ENCODE assay signal across 30 cellular contexts in the genomic region with DNA sequence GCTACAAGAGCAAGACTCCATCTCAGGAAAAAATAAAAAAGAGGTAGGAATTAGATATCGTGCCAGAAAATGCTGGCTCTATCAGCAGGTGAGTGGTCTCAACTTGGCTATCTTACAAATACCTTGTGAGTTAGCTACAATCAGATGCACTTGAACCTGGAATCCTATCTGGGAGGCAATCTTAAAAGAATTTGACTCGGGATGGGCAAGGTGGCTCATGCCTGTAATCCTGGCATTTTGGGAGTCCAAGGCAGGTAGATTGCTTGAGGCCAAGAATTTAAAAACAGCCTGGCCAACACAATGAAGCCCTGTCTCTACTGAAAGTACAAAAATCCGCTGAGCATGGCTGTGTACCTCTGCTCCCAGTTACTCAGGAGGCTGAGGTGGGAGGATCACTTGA. TPM values are rescaled to one million over a fixed set of nuclear protein-coding genes. Genes with fewer than 3 reads are reported as not detected.
"Had no signal": no experiment of that assay in that cellular context is flagged by ENCODE, and none has a peak within 500 bp of the region (broad histone marks: within the 10 kb centered on the region; RNA-seq: fewer than 3 reads in every experiment).

No MANE protein-coding gene starts in this region.

- H3K4me1 ChIP-seq: stomach, suprapubic skin, testis, thyroid gland, tibial artery, tibial nerve, transverse colon, upper lobe of left lung, upper lobe of right lung, uterus, vagina had no signal

- H3K27me3 ChIP-seq: testis, thyroid gland, tibial artery, tibial nerve, transverse colon, upper lobe of left lung, upper lobe of right lung, uterus, vagina had no signal

- H3K27ac ChIP-seq: stomach, suprapubic skin, testis, thoracic aorta, thyroid gland, tibial artery, tibial nerve, transverse colon, upper lobe of left lung, upper lobe of right lung, uterus, vagina had no signal

- DNase-seq: stimulated activated CD4-positive, alpha-beta T cell treated with anti-CD3 and anti-CD28 coated beads, Interleukin-2, amount 100 ng/mL, for 48 hours; stimulated activated CD4-positive, alpha-beta T cell treated with anti-CD3 and anti-CD28 coated beads, Interleukin-4, amount 100 ng/mL, for 1 hour; stimulated activated CD4-positive, alpha-beta T cell treated with anti-CD3 and anti-CD28 coated beads, Interleukin-4, amount 100 ng/mL, for 24 hours; stimulated activated CD4-positive, alpha-beta T cell treated with anti-CD3 and anti-CD28 coated beads, Interleukin-4, amount 100 ng/mL, for 4 hours; stimulated activated CD8-positive, alpha-beta memory T cell treated with anti-CD3 and anti-CD28 coated beads, Interleukin-4, amount 100 ng/mL, for 48 hours; stimulated activated naive B cell treated with anti-CD40 and anti-IgM and Interleukin-4, amounts not matched to agents 10 μg/mL and 1 μg/mL and 100 μg/mL, for 72 hours; stimulated activated naive CD4-positive, alpha-beta T cell; stimulated activated naive CD4-positive, alpha-beta T cell treated with Interleukin-2 at 50 U/mL for 16 hours; stimulated activated naive CD8-positive, alpha-beta T cell treated with anti-CD3 and anti-CD28 coated beads, Interleukin-15, amount 100 ng/mL, for 72 hours; stimulated activated naive CD8-positive, alpha-beta T cell treated with anti-CD3 and anti-CD28 coated beads, Interleukin-15, Interleukin-2, amounts not matched to agents 100 U/mL and 50 U/mL, for 24 hours; stomach; substantia nigra; testis; thyroid gland; tibial artery; transverse colon; upper lobe of left lung; upper lobe of right lung; uterus had no signal

- FAIRE-seq: urothelium cell line had no signal

- ATAC-seq: stimulated activated effector memory CD8-positive, alpha-beta T cell treated with anti-CD3 and anti-CD28 coated beads, Interleukin-12 subunit alpha, Interleukin-12 subunit beta, amount 100 ng/mL, for 72 hours; stimulated activated memory B cell treated with anti-CD40 and anti-IgM and Interleukin-4, amounts not matched to agents 10 μg/mL and 1 μg/mL and 100 μg/mL, for 72 hours; stimulated activated naive B cell treated with anti-CD40 and anti-IgM and Interleukin-4, amounts not matched to agents 10 μg/mL and 1 μg/mL and 100 μg/mL, for 72 hours; stimulated activated naive CD8-positive, alpha-beta T cell treated with anti-CD3 and anti-CD28 coated beads, Interleukin-15, amount 100 ng/mL, for 72 hours; stimulated activated naive CD8-positive, alpha-beta T cell treated with anti-CD3 and anti-CD28 coated beads, Interleukin-15, Interleukin-2, amounts not matched to agents 100 U/mL and 50 U/mL, for 24 hours; upper lobe of right lung had no signal

- H3K9me3 ChIP-seq: suprapubic skin, testis, thoracic aorta, thyroid gland, tibial artery, transverse colon, upper lobe of left lung, upper lobe of right lung, uterus, vagina had no signal

- H3K36me3 ChIP-seq: suprapubic skin, thoracic aorta, thyroid gland, tibial artery, tibial nerve, transverse colon, upper lobe of left lung, upper lobe of right lung, uterus, vagina had no signal

- H3K4me3 ChIP-seq: stomach, suprapubic skin, testis, thoracic aorta, thyroid gland, tibial artery, tibial nerve, transverse colon, upper lobe of left lung, upper lobe of right lung, uterus, vagina had no signal

RNA-seq across cellular contexts. Expression of a gene that starts 42.5 kb away (rescaled TPM):
- total RNA-seq: subcutaneous adipose tissue, thoracic aorta, urinary bladder had no signal

RNA-seq across cellular contexts. Expression of a gene that starts 48.2 kb away (rescaled TPM):
- total RNA-seq: stomach, subcutaneous adipose tissue, suprapubic skin, temporal lobe, thoracic aorta, thyroid gland, tibial nerve, transverse colon, upper lobe of right lung, ureter, urinary bladder, vagina had no signal
- polyA plus RNA-seq: stomach, urinary bladder had no signal
